In the genomic region with DNA sequence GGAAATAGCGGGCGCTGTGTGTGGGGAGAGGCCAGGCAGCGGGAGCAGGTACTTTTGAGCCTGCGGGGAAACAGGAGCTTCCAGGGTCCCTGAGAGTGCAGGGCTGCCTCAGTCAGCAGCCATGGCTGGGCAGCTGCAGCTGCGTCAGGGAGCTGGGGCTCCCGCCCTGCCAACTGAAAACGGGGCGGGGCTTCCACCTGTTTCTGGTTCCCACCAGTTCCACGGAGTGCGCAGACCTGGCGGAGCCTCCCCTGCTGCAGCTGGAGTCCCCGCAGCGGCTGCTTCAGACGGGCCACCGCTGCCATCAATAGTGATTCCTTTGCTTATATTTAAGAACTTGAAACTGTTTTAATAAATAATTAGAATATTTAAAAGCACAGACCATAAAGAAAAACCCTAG, we compare ENCODE assay signal across 31 cellular contexts. TPM values are rescaled to one million over a fixed set of nuclear protein-coding genes. Genes with fewer than 3 reads are reported as not detected.
DNase-seq lines count a peak whose midpoint lies in the region; ATAC-seq, FAIRE-seq and TF ChIP-seq lines count a peak whose summit lies in the region.
"Had no signal": no experiment of that assay in that cellular context is flagged by ENCODE, and none has a peak within 500 bp of the region (broad histone marks: within the 10 kb centered on the region; RNA-seq: fewer than 3 reads in every experiment).

No MANE protein-coding gene starts in this region.

- no peaks in the 10 kb centered on the region for H3K4me1 ChIP-seq in endodermal cell (ENCODE audit: control insufficient read depth, insufficient read depth, low read length)
- no peaks in the 10 kb centered on the region for H3K4me1 ChIP-seq in small intestine (ENCODE audit: control insufficient read depth in 2 of 2, insufficient read depth in 1 of 2, low read depth in 1 of 2, low read length in 1 of 2)
- H3K4me1 ChIP-seq: heart right ventricle, vagina had no signal

- H3K4me3 ChIP-seq in endodermal cell (ENCODE audit: low read length) (no peak overlapping the region), small intestine (ENCODE audit: low read depth in 1 of 2, low read length in 2 of 2) (no peak overlapping the region)
- H3K4me3 ChIP-seq: GM23248, heart right ventricle, vagina had no signal

- TF ChIP-seq CTCF in activated CD8-positive, alpha-beta T cell treated with anti-CD3 and anti-CD28 coated beads for 36 hours (IDR thresholded peaks at IDR 0.05) = no peak
- no peak for TF ChIP-seq CTCF in endodermal cell (conservative IDR thresholded peaks at IDR 0.05)

- H3K36me3 Mint-ChIP-seq in activated CD8-positive, alpha-beta T cell treated with anti-CD3 and anti-CD28 coated beads for 36 hours (ENCODE audit: low read depth) = no peaks in the 10 kb centered on the region
- no peaks in the 10 kb centered on the region for H3K36me3 Mint-ChIP-seq in activated CD8-positive, alpha-beta T cell treated with anti-CD3 and anti-CD28 coated beads, Interleukin-2, amount 10 ng/mL, durations not matched to agents 7 days and 5 days (ENCODE audit: low read depth)
- H3K36me3 Mint-ChIP-seq in endodermal cell (ENCODE audit: low read depth) = peaks cover 47% of the 10 kb centered on the region
- H3K36me3 Mint-ChIP-seq in naive thymus-derived CD8-positive, alpha-beta T cell = peaks cover 0 to 6% (median 0%) of the 10 kb centered on the region in 3 donors
- H3K36me3 Mint-ChIP-seq: activated naive CD4-positive, alpha-beta T cell treated with anti-CD3 and anti-CD28 coated beads, Interleukin-2, amount 10 ng/mL, durations not matched to agents 7 days and 5 days; natural killer cell had no signal

- FAIRE-seq in small intestine (lab: Jason Lieb, UNC) = no peak
- FAIRE-seq: colon had no signal

- H3K27me3 ChIP-seq in endodermal cell (ENCODE audit: control insufficient read depth, insufficient read depth, low read length, poor library complexity, severe bottlenecking) (no peaks in the 10 kb centered on the region), small intestine (ENCODE audit: control insufficient read depth in 2 of 2, insufficient read depth in 2 of 2, low read length in 2 of 2) (no peaks in the 10 kb centered on the region)
- H3K27me3 ChIP-seq: vagina had no signal

- CTCF ChIA-PET in activated CD8-positive, alpha-beta T cell treated with anti-CD3 and anti-CD28 coated beads for 36 hours (lab: Charles Lee) = no interaction called here
- CTCF ChIA-PET in activated CD8-positive, alpha-beta T cell treated with anti-CD3 and anti-CD28 coated beads, Interleukin-2, amount 10 ng/mL, durations not matched to agents 7 days and 5 days (lab: Charles Lee) = no interaction called here

- H3K27ac Mint-ChIP-seq in activated CD8-positive, alpha-beta T cell treated with anti-CD3 and anti-CD28 coated beads for 36 hours = no peak overlapping the region
- H3K27ac Mint-ChIP-seq in activated CD8-positive, alpha-beta T cell treated with anti-CD3 and anti-CD28 coated beads, Interleukin-2, amount 10 ng/mL, durations not matched to agents 7 days and 5 days = no peak overlapping the region
- H3K27ac Mint-ChIP-seq in endodermal cell = peak overlapping the region; percentile 14
- H3K27ac Mint-ChIP-seq in naive thymus-derived CD8-positive, alpha-beta T cell = no peak overlapping the region
- H3K27ac Mint-ChIP-seq: activated naive CD4-positive, alpha-beta T cell treated with anti-CD3 and anti-CD28 coated beads, Interleukin-2, amount 10 ng/mL, durations not matched to agents 7 days and 5 days; CD4-positive, alpha-beta T cell; effector memory CD8-positive, alpha-beta T cell; IgD-negative memory B cell; natural killer cell; stimulated activated naive CD8-positive, alpha-beta T cell treated with anti-CD3 and anti-CD28 coated beads, Interleukin-15, Interleukin-2, amounts not matched to agents 100 ng/mL and 50 ng/mL, for 24 hours had no signal

- H3K4me1 Mint-ChIP-seq in activated CD8-positive, alpha-beta T cell treated with anti-CD3 and anti-CD28 coated beads for 36 hours (ENCODE audit: low read depth) = no peaks in the 10 kb centered on the region
- H3K4me1 Mint-ChIP-seq in activated CD8-positive, alpha-beta T cell treated with anti-CD3 and anti-CD28 coated beads, Interleukin-2, amount 10 ng/mL, durations not matched to agents 7 days and 5 days (ENCODE audit: low read depth) = no peaks in the 10 kb centered on the region
- H3K4me1 Mint-ChIP-seq in endodermal cell = no peaks in the 10 kb centered on the region
- no peaks in the 10 kb centered on the region for H3K4me1 Mint-ChIP-seq in naive thymus-derived CD8-positive, alpha-beta T cell
- H3K4me1 Mint-ChIP-seq: activated naive CD4-positive, alpha-beta T cell treated with anti-CD3 and anti-CD28 coated beads, Interleukin-2, amount 10 ng/mL, durations not matched to agents 7 days and 5 days; natural killer cell had no signal

- H3K9me3 ChIP-seq in endodermal cell (ENCODE audit: control insufficient read depth, low read length) (peaks cover 63% of the 10 kb centered on the region), small intestine (ENCODE audit: control insufficient read depth, low read depth) (no peaks in the 10 kb centered on the region)
- H3K9me3 ChIP-seq: vagina had no signal

- H3K4me3 Mint-ChIP-seq in activated CD8-positive, alpha-beta T cell treated with anti-CD3 and anti-CD28 coated beads for 36 hours = no peak overlapping the region
- H3K4me3 Mint-ChIP-seq in activated CD8-positive, alpha-beta T cell treated with anti-CD3 and anti-CD28 coated beads, Interleukin-2, amount 10 ng/mL, durations not matched to agents 7 days and 5 days = no peak overlapping the region
- no peak overlapping the region for H3K4me3 Mint-ChIP-seq in endodermal cell
- no peak overlapping the region for H3K4me3 Mint-ChIP-seq in naive thymus-derived CD8-positive, alpha-beta T cell
- H3K4me3 Mint-ChIP-seq: activated naive CD4-positive, alpha-beta T cell treated with anti-CD3 and anti-CD28 coated beads, Interleukin-2, amount 10 ng/mL, durations not matched to agents 7 days and 5 days; CD4-positive, alpha-beta T cell; effector memory CD8-positive, alpha-beta T cell; natural killer cell; stimulated activated naive CD8-positive, alpha-beta T cell treated with anti-CD3 and anti-CD28 coated beads, Interleukin-15, Interleukin-2, amounts not matched to agents 100 ng/mL and 50 ng/mL, for 24 hours had no signal

- peaks cover 2% of the 10 kb centered on the region for H3K27me3 Mint-ChIP-seq in activated CD8-positive, alpha-beta T cell treated with anti-CD3 and anti-CD28 coated beads for 36 hours
- no peaks in the 10 kb centered on the region for H3K27me3 Mint-ChIP-seq in activated CD8-positive, alpha-beta T cell treated with anti-CD3 and anti-CD28 coated beads, Interleukin-2, amount 10 ng/mL, durations not matched to agents 7 days and 5 days (ENCODE audit: low read depth)
- no peaks in the 10 kb centered on the region for H3K27me3 Mint-ChIP-seq in endodermal cell (ENCODE audit: insufficient read depth)
- H3K27me3 Mint-ChIP-seq in naive thymus-derived CD8-positive, alpha-beta T cell = peaks cover 0 to 32% (median 20%) of the 10 kb centered on the region in 5 donors
- H3K27me3 Mint-ChIP-seq: activated naive CD4-positive, alpha-beta T cell treated with anti-CD3 and anti-CD28 coated beads, Interleukin-2, amount 10 ng/mL, durations not matched to agents 7 days and 5 days; effector memory CD8-positive, alpha-beta T cell had no signal

- H3K27ac ChIP-seq in endodermal cell (ENCODE audit: low read depth, low read length) (no peak overlapping the region), small intestine (ENCODE audit: low read depth in 1 of 2, low read length in 1 of 2) (no peak overlapping the region)
- H3K27ac ChIP-seq: GM23248, heart right ventricle, vagina had no signal

- peak; percentile 4 for DNase-seq in activated CD8-positive, alpha-beta T cell treated with anti-CD3 and anti-CD28 coated beads for 36 hours
- no peak for DNase-seq in activated CD8-positive, alpha-beta T cell treated with anti-CD3 and anti-CD28 coated beads, Interleukin-2, amount 10 ng/mL, durations not matched to agents 7 days and 5 days
- DNase-seq in NCI-H69 (lab: John Stamatoyannopoulos, UW) = peak; percentile 63
- DNase-seq in endodermal cell = no peak
- DNase-seq in GM03348 (ENCODE audit: low spot score) = no peak
- no peak for DNase-seq in small intestine
- DNase-seq in naive thymus-derived CD8-positive, alpha-beta T cell = no peak
- DNase-seq: activated CD4-positive, alpha-beta T cell treated with anti-CD3 and anti-CD28 coated beads, Interleukin-2, amount 50 U/mL, for 4 hours; activated CD4-positive, CD25-positive, alpha-beta regulatory T cell; activated CD8-positive, alpha-beta memory T cell treated with anti-CD3 and anti-CD28 coated beads, Interleukin-2, amount 50 U/mL, for 4 hours; activated naive CD4-positive, alpha-beta T cell treated with anti-CD3 and anti-CD28 coated beads, Interleukin-2, amount 10 ng/mL, durations not matched to agents 7 days and 5 days; anterior cingulate cortex; CD4-positive, alpha-beta T cell; effector memory CD8-positive, alpha-beta T cell; EL; GM23248; heart right ventricle; natural killer cell; NCI-H1092; NCI-H1694 treated with DMSO at 0.1 percent for 48 hours; NCI-H226; T1000 had no signal

- POLR2A ChIA-PET in activated CD8-positive, alpha-beta T cell treated with anti-CD3 and anti-CD28 coated beads for 36 hours (lab: Charles Lee) = no interaction called here
- POLR2A ChIA-PET in activated CD8-positive, alpha-beta T cell treated with anti-CD3 and anti-CD28 coated beads, Interleukin-2, amount 10 ng/mL, durations not matched to agents 7 days and 5 days (lab: Charles Lee) = no interaction called here
- POLR2A ChIA-PET in naive thymus-derived CD8-positive, alpha-beta T cell (lab: Charles Lee) = no interaction called here

- intact Hi-C loops in activated CD8-positive, alpha-beta T cell treated with anti-CD3 and anti-CD28 coated beads for 36 hours (cut with micrococcal nuclease) = no loop called here

- peaks cover 54% of the 10 kb centered on the region for H3K36me3 ChIP-seq in endodermal cell (ENCODE audit: control insufficient read depth, insufficient read depth, low read length)
- no peaks in the 10 kb centered on the region for H3K36me3 ChIP-seq in small intestine (ENCODE audit: control insufficient read depth in 2 of 2, insufficient read depth in 2 of 2, low read length in 2 of 2)
- H3K36me3 ChIP-seq: heart right ventricle, vagina had no signal

- ATAC-seq in activated CD8-positive, alpha-beta T cell treated with anti-CD3 and anti-CD28 coated beads for 36 hours = no peak
- ATAC-seq in activated CD8-positive, alpha-beta T cell treated with anti-CD3 and anti-CD28 coated beads, Interleukin-2, amount 10 ng/mL, durations not matched to agents 7 days and 5 days = no peak
- ATAC-seq in HG02970 (IDR thresholded peaks at IDR 0.05; ENCODE audit: low FRiP score, unreplicated experiment) = no peak
- ATAC-seq in naive thymus-derived CD8-positive, alpha-beta T cell = no peak
- ATAC-seq: effector memory CD8-positive, alpha-beta T cell; heart right ventricle; left lobe of liver; natural killer cell; Right ventricle myocardium inferior had no signal

- H3K9me3 Mint-ChIP-seq in activated CD8-positive, alpha-beta T cell treated with anti-CD3 and anti-CD28 coated beads for 36 hours = peaks cover 7% of the 10 kb centered on the region
- no peaks in the 10 kb centered on the region for H3K9me3 Mint-ChIP-seq in activated CD8-positive, alpha-beta T cell treated with anti-CD3 and anti-CD28 coated beads, Interleukin-2, amount 10 ng/mL, durations not matched to agents 7 days and 5 days (ENCODE audit: insufficient read depth)
- H3K9me3 Mint-ChIP-seq in endodermal cell = peaks cover 40% of the 10 kb centered on the region
- H3K9me3 Mint-ChIP-seq in naive thymus-derived CD8-positive, alpha-beta T cell = peaks cover 0 to 22% (median 11%) of the 10 kb centered on the region in 9 donors
- H3K9me3 Mint-ChIP-seq: activated naive CD4-positive, alpha-beta T cell treated with anti-CD3 and anti-CD28 coated beads, Interleukin-2, amount 10 ng/mL, durations not matched to agents 7 days and 5 days; CD4-positive, alpha-beta T cell had no signal

- WGBS in endodermal cell (ENCODE audit: insufficient coverage in 1 of 2, insufficient read length in 1 of 2), 2 experiments = 90 to 93% methylated on average over 4 to 15 of the region's 15 CpGs
- 86 to 91% (median 90%) methylated on average over 15 of the region's 15 CpGs for WGBS in small intestine, 3 donors

- no peak overlapping the region for H3K9ac ChIP-seq in endodermal cell (ENCODE audit: extremely low read depth, low read length, poor library complexity, severe bottlenecking)
- H3K9ac ChIP-seq: GM23248 had no signal

RNA-seq across cellular contexts. Expression of a gene that starts 30.6 kb away (rescaled TPM):
- under 1 TPM; 0.20 to 0.23 TPM for total RNA-seq in activated CD8-positive, alpha-beta T cell treated with anti-CD3 and anti-CD28 coated beads for 36 hours
- under 1 TPM; 0.16 to 0.24 TPM for total RNA-seq in activated CD8-positive, alpha-beta T cell treated with anti-CD3 and anti-CD28 coated beads, Interleukin-2, amount 10 ng/mL, durations not matched to agents 7 days and 5 days
- 10 to 100 TPM; 33.8 to 34.7 TPM for total RNA-seq in endodermal cell
- 24.4 TPM for polyA plus RNA-seq in endodermal cell (2013, experiment 1 of 2)
- 25.2 TPM for polyA plus RNA-seq in endodermal cell (2013, experiment 2 of 2)
- polyA plus RNA-seq in small intestine = under 1 TPM in 1 of 3 donors, not detected in 2; 0.51 TPM
- total RNA-seq in naive thymus-derived CD8-positive, alpha-beta T cell = not detected
- polyA plus RNA-seq in naive thymus-derived CD8-positive, alpha-beta T cell = under 1 TPM in 1 of 3 donors, not detected in 2; 0.43 TPM
- total RNA-seq: A172; CD4-positive, alpha-beta T cell; fibroblast of villous mesenchyme; GM23248; left lobe of liver; natural killer cell; Right ventricle myocardium inferior had no signal
- polyA plus RNA-seq: GM23248, IgD-negative memory B cell had no signal

Comparison
In these comparisons a context has a peak if more than half of its experiments do, and no peak if none do; other contexts are left out.
1. DNase-seq: peak in activated CD8-positive, alpha-beta T cell treated with anti-CD3 and anti-CD28 coated beads for 36 hours (single experiment) and NCI-H69 (single experiment); none in activated CD8-positive, alpha-beta T cell treated with anti-CD3 and anti-CD28 coated beads, Interleukin-2, amount 10 ng/mL, durations not matched to agents 7 days and 5 days (single experiment), endodermal cell (single experiment), GM03348 (single experiment), small intestine (single experiment) and naive thymus-derived CD8-positive, alpha-beta T cell (0 of 10).
2. RNA of a gene that starts 30.6 kb away (total RNA-seq): 33.8 to 34.7 TPM in endodermal cell; 0.16 to 0.24 TPM in activated CD8-positive, alpha-beta T cell treated with anti-CD3 and anti-CD28 coated beads, Interleukin-2, amount 10 ng/mL, durations not matched to agents 7 days and 5 days, 0.20 to 0.23 TPM in activated CD8-positive, alpha-beta T cell treated with anti-CD3 and anti-CD28 coated beads for 36 hours and not detected in naive thymus-derived CD8-positive, alpha-beta T cell; every median in the first group is over 10 times any median in the second.